ENCODE assay signal across 22 cellular contexts in genomic region chr4:44961001-44961755, GRCh38.
"Had no signal": no experiment of that assay in that cellular context is flagged by ENCODE, and none has a peak within 500 bp of the region (broad histone marks: within the 10 kb centered on the region; RNA-seq: fewer than 3 reads in every experiment).

No MANE protein-coding gene starts in this region.

- H3K9me3 ChIP-seq: colonic mucosa, gastrocnemius medialis, psoas muscle, testis had no signal

- H3K36me3 ChIP-seq: colonic mucosa, gastrocnemius medialis, left lung, ovary, spleen, tibial artery had no signal

- H3K4me1 ChIP-seq: colonic mucosa, gastrocnemius medialis, left lung, psoas muscle, spleen, testis, tibial artery had no signal

- H3K4me3 ChIP-seq: colonic mucosa, gastrocnemius medialis, left lung, ovary, psoas muscle, skin epidermis, spleen, testis, tibial artery had no signal

- DNase-seq: colonic mucosa; dermis blood vessel endothelial cell; effector memory CD4-positive, alpha-beta T cell; gastrocnemius medialis; head of caudate nucleus; left cardiac atrium; left lung; naive thymus-derived CD8-positive, alpha-beta T cell; nephron progenitor cell; occipital lobe; ovary; psoas muscle; right cardiac atrium; spleen; stimulated activated CD4-positive, alpha-beta T cell treated with anti-CD3 and anti-CD28 coated beads, Interleukin-4, amount 100 ng/mL, for 4 hours; stimulated activated naive CD8-positive, alpha-beta T cell treated with anti-CD3 and anti-CD28 coated beads, Interleukin-15, Interleukin-2, amounts not matched to agents 100 U/mL and 50 U/mL, for 24 hours; substantia nigra; testis; tibial artery had no signal

- H3K27ac ChIP-seq: colonic mucosa, gastrocnemius medialis, left lung, ovary, psoas muscle, skin epidermis, spleen, testis, tibial artery had no signal

- ATAC-seq: gastrocnemius medialis; left cardiac atrium; left lung; naive thymus-derived CD8-positive, alpha-beta T cell; psoas muscle; right cardiac atrium; stimulated activated memory B cell treated with anti-CD40 and anti-IgM and Interleukin-4, amounts not matched to agents 10 μg/mL and 1 μg/mL and 100 μg/mL, for 72 hours; stimulated activated naive CD8-positive, alpha-beta T cell treated with anti-CD3 and anti-CD28 coated beads, Interleukin-15, Interleukin-2, amounts not matched to agents 100 U/mL and 50 U/mL, for 24 hours had no signal

- FAIRE-seq: endothelial cell of umbilical vein had no signal

- H3K27me3 ChIP-seq: colonic mucosa, gastrocnemius medialis, left lung, ovary, spleen, testis, tibial artery had no signal
